19 cellular contexts compared by ENCODE assay signal in genomic region chr20:49835031-49835430, GRCh38.
"Had no signal": no experiment of that assay in that cellular context is flagged by ENCODE, and none has a peak within 500 bp of the region (broad histone marks: within the 10 kb centered on the region; RNA-seq: fewer than 3 reads in every experiment).

No MANE protein-coding gene starts in this region.

- H3K27ac Mint-ChIP-seq: activated CD4-positive, alpha-beta memory T cell treated with anti-CD3 and anti-CD28 coated beads, Interleukin-2, amount 10 ng/mL, durations not matched to agents 7 days and 5 days; activated CD4-positive, alpha-beta T cell treated with anti-CD3 and anti-CD28 coated beads for 36 hours; activated naive CD8-positive, alpha-beta T cell treated with anti-CD3 and anti-CD28 coated beads, Interleukin-2, amount 50 U/mL, for 24 hours; activated T-cell treated with anti-CD3 and anti-CD28 coated beads, Interleukin-2, amount 50 U/mL, for 72 hours; nephron progenitor cell had no signal

- H3K4me3 ChIP-seq: coronary artery, thoracic aorta had no signal

- H3K4me1 Mint-ChIP-seq: activated CD4-positive, alpha-beta T cell treated with anti-CD3 and anti-CD28 coated beads for 36 hours; activated naive CD8-positive, alpha-beta T cell treated with anti-CD3 and anti-CD28 coated beads, Interleukin-2, amount 50 U/mL, for 24 hours; nephron progenitor cell; stimulated activated naive CD8-positive, alpha-beta T cell treated with anti-CD3 and anti-CD28 coated beads, Interleukin-15, amount 100 ng/mL, for 72 hours had no signal

- H3K27ac ChIP-seq: coronary artery, parathyroid adenoma, thoracic aorta, VCaP had no signal

- H3K79me2 ChIP-seq: parathyroid adenoma had no signal

- H3K9me3 ChIP-seq: thoracic aorta had no signal

- H3K9ac ChIP-seq: parathyroid adenoma had no signal

- FAIRE-seq: astrocyte had no signal

- H3K9me3 Mint-ChIP-seq: activated CD4-positive, alpha-beta memory T cell treated with anti-CD3 and anti-CD28 coated beads, Interleukin-2, amount 10 ng/mL, durations not matched to agents 7 days and 5 days; activated naive CD8-positive, alpha-beta T cell treated with anti-CD3 and anti-CD28 coated beads, Interleukin-2, amount 50 U/mL, for 24 hours; activated T-cell treated with anti-CD3 and anti-CD28 coated beads, Interleukin-2, amount 50 U/mL, for 72 hours; immature natural killer cell; nephron progenitor cell; stimulated activated naive CD8-positive, alpha-beta T cell treated with anti-CD3 and anti-CD28 coated beads, Interleukin-15, amount 100 ng/mL, for 72 hours had no signal

- DNase-seq: activated CD4-positive, alpha-beta memory T cell treated with anti-CD3 and anti-CD28 coated beads, Interleukin-2, amount 10 ng/mL, durations not matched to agents 7 days and 5 days; activated CD4-positive, alpha-beta T cell treated with anti-CD3 and anti-CD28 coated beads for 36 hours; activated naive CD8-positive, alpha-beta T cell treated with anti-CD3 and anti-CD28 coated beads, Interleukin-2, amount 50 U/mL, for 24 hours; activated T-cell treated with anti-CD3 and anti-CD28 coated beads, Interleukin-2, amount 50 U/mL, for 72 hours; caudate nucleus; effector CD8-positive, alpha-beta T cell; erythroblast; immature natural killer cell; left cardiac atrium; nephron progenitor cell; SIG-M5; stimulated activated CD4-positive, alpha-beta T cell treated with anti-CD3 and anti-CD28 coated beads, Interleukin-4, amount 100 ng/mL, for 1 hour; stimulated activated naive CD8-positive, alpha-beta T cell treated with anti-CD3 and anti-CD28 coated beads, Interleukin-15, amount 100 ng/mL, for 72 hours; T-helper 9 cell had no signal

- H2AFZ ChIP-seq: parathyroid adenoma had no signal

- H3K4me3 Mint-ChIP-seq: activated CD4-positive, alpha-beta memory T cell treated with anti-CD3 and anti-CD28 coated beads, Interleukin-2, amount 10 ng/mL, durations not matched to agents 7 days and 5 days; activated CD4-positive, alpha-beta T cell treated with anti-CD3 and anti-CD28 coated beads for 36 hours; activated naive CD8-positive, alpha-beta T cell treated with anti-CD3 and anti-CD28 coated beads, Interleukin-2, amount 50 U/mL, for 24 hours; activated T-cell treated with anti-CD3 and anti-CD28 coated beads, Interleukin-2, amount 50 U/mL, for 72 hours; immature natural killer cell; nephron progenitor cell; stimulated activated naive CD8-positive, alpha-beta T cell treated with anti-CD3 and anti-CD28 coated beads, Interleukin-15, amount 100 ng/mL, for 72 hours had no signal

- H3K4me1 ChIP-seq: parathyroid adenoma had no signal

- ATAC-seq: activated CD4-positive, alpha-beta T cell treated with anti-CD3 and anti-CD28 coated beads for 36 hours; activated naive CD8-positive, alpha-beta T cell treated with anti-CD3 and anti-CD28 coated beads, Interleukin-2, amount 50 U/mL, for 24 hours; activated T-cell treated with anti-CD3 and anti-CD28 coated beads, Interleukin-2, amount 50 U/mL, for 72 hours; left cardiac atrium; stimulated activated naive CD8-positive, alpha-beta T cell treated with anti-CD3 and anti-CD28 coated beads, Interleukin-15, amount 100 ng/mL, for 72 hours had no signal

- H3K27me3 Mint-ChIP-seq: activated CD4-positive, alpha-beta memory T cell treated with anti-CD3 and anti-CD28 coated beads, Interleukin-2, amount 10 ng/mL, durations not matched to agents 7 days and 5 days; activated CD4-positive, alpha-beta T cell treated with anti-CD3 and anti-CD28 coated beads for 36 hours; activated naive CD8-positive, alpha-beta T cell treated with anti-CD3 and anti-CD28 coated beads, Interleukin-2, amount 50 U/mL, for 24 hours; stimulated activated naive CD8-positive, alpha-beta T cell treated with anti-CD3 and anti-CD28 coated beads, Interleukin-15, amount 100 ng/mL, for 72 hours had no signal
